1 cellular context compared by ENCODE assay signal in genomic region chr12:121490401-121491257, GRCh38.
TF ChIP-seq lines count a peak whose summit lies in the region.

No MANE protein-coding gene starts in this region.

TF ChIP-seq in HepG2, 621 proteins besides CTCF, POLR2A, EP300 and RAD21 (continued from another document and continues in another):
- TF ChIP-seq CENPBD1 (CRISPR knock-in tag; IDR thresholded peaks at IDR 0.05; ENCODE audit: borderline replicate concordance, low read depth) (0 out of 2 replicates have a peak, but pooled peaks have one; percentile 57), ZNF331 (CRISPR knock-in tag; IDR thresholded peaks at IDR 0.05) (peak; percentile 63), CSRNP1 (CRISPR knock-in tag; IDR thresholded peaks at IDR 0.05) (no peak; the same call in 1 of the 2 replicates), ZNF33B (CRISPR knock-in tag; IDR thresholded peaks at IDR 0.05) (no peak), MED8 (CRISPR knock-in tag; IDR thresholded peaks at IDR 0.05; ENCODE audit: insufficient replicate concordance) (peak; percentile 44), HDAC1 (CRISPR knock-in tag; IDR thresholded peaks at IDR 0.05) (peak; percentile 51; the same call in 1 of the 2 replicates), ZNF792 (CRISPR knock-in tag; IDR thresholded peaks at IDR 0.05) (peak; percentile 73; the same call in 1 of the 2 replicates), SALL1 (CRISPR knock-in tag; IDR thresholded peaks at IDR 0.05) (peak; percentile 42), GATAD2A (CRISPR knock-in tag; IDR thresholded peaks at IDR 0.05) (peak; percentile 71), BCL6 (CRISPR knock-in tag; IDR thresholded peaks at IDR 0.05) (peak; percentile 58; the same call in 1 of the 2 replicates), PHF20 (CRISPR knock-in tag; IDR thresholded peaks at IDR 0.05) (no peak), NR2F2 (IDR thresholded peaks at IDR 0.05; ENCODE audit: borderline replicate concordance, low read depth) (peak; percentile 87), ZNF335 (CRISPR knock-in tag; IDR thresholded peaks at IDR 0.05) (no peak), ZNF776 (CRISPR knock-in tag; IDR thresholded peaks at IDR 0.05) (no peak), KDM1A (CRISPR knock-in tag; IDR thresholded peaks at IDR 0.05) (no peak), ZNF230 (CRISPR knock-in tag; IDR thresholded peaks at IDR 0.05) (0 out of 2 replicates have a peak, but pooled peaks have one; percentile 14), ZNF234 (CRISPR knock-in tag; conservative IDR thresholded peaks at IDR 0.05) (no peak), TCF7 (IDR thresholded peaks at IDR 0.05; ENCODE audit: low read depth) (peak; percentile 98), ZFP37 (CRISPR knock-in tag; IDR thresholded peaks at IDR 0.05; ENCODE audit: borderline replicate concordance) (0 out of 2 replicates have a peak, but pooled peaks have one; percentile 20), RNF219 (CRISPR knock-in tag; IDR thresholded peaks at IDR 0.05) (no peak), SETDB1 (CRISPR knock-in tag; IDR thresholded peaks at IDR 0.05; ENCODE audit: borderline replicate concordance) (no peak), NFYC (CRISPR knock-in tag; IDR thresholded peaks at IDR 0.05) (peak; percentile 48; the same call in 1 of the 2 replicates), ZSCAN29 (CRISPR knock-in tag; conservative IDR thresholded peaks at IDR 0.05) (0 out of 2 replicates have a peak, but pooled peaks have one; percentile 17), ZNF619 (CRISPR knock-in tag; IDR thresholded peaks at IDR 0.05) (no peak), HNF4G (IDR thresholded peaks at IDR 0.05; ENCODE audit: borderline replicate concordance, low read depth, low read length) (peak; percentile 75), HNF4G (CRISPR knock-in tag; IDR thresholded peaks at IDR 0.05; ENCODE audit: borderline replicate concordance, low read depth) (peak; percentile 82; the same call in 1 of the 2 replicates), SP140L (CRISPR knock-in tag; IDR thresholded peaks at IDR 0.05; ENCODE audit: borderline replicate concordance) (no peak), REST (IDR thresholded peaks at IDR 0.05; ENCODE audit: borderline replicate concordance in 1 of 2, low read depth in 1 of 2, low read length in 2 of 2) (peak in 1 of 2 experiments; percentile 42; a peak in 1 of 4 replicates), KDM5B (CRISPR knock-in tag; IDR thresholded peaks at IDR 0.05; ENCODE audit: borderline replicate concordance) (0 out of 2 replicates have a peak, but pooled peaks have one; percentile 30), ZNF746 (CRISPR knock-in tag; IDR thresholded peaks at IDR 0.05) (peak; percentile 87; the same call in 1 of the 2 replicates), CBX5 (CRISPR knock-in tag; IDR thresholded peaks at IDR 0.05; ENCODE audit: borderline replicate concordance) (0 out of 2 replicates have a peak, but pooled peaks have one; percentile 16), ZC3H13 (CRISPR knock-in tag; IDR thresholded peaks at IDR 0.05) (peak; percentile 45; the same call in 1 of the 2 replicates), SMC3 (IDR thresholded peaks at IDR 0.05; ENCODE audit: low read length) (no peak), ZNF580 (CRISPR knock-in tag; IDR thresholded peaks at IDR 0.05; ENCODE audit: borderline replicate concordance, low read depth) (0 out of 2 replicates have a peak, but pooled peaks have one; percentile 8), ZNF761 (CRISPR knock-in tag; conservative IDR thresholded peaks at IDR 0.05) (peak; percentile 53; the same call in 1 of the 2 replicates), FOXA3 (CRISPR knock-in tag; IDR thresholded peaks at IDR 0.05) (peak; percentile 72; the same call in 1 of the 2 replicates), KLF15 (CRISPR knock-in tag; IDR thresholded peaks at IDR 0.05; ENCODE audit: borderline replicate concordance) (no peak), ZNF441 (CRISPR knock-in tag; IDR thresholded peaks at IDR 0.05; ENCODE audit: borderline replicate concordance) (0 out of 2 replicates have a peak, but pooled peaks have one; percentile 38), MED1 (CRISPR knock-in tag; IDR thresholded peaks at IDR 0.05) (peak; percentile 83)
- TF ChIP-seq, protein P1, sequence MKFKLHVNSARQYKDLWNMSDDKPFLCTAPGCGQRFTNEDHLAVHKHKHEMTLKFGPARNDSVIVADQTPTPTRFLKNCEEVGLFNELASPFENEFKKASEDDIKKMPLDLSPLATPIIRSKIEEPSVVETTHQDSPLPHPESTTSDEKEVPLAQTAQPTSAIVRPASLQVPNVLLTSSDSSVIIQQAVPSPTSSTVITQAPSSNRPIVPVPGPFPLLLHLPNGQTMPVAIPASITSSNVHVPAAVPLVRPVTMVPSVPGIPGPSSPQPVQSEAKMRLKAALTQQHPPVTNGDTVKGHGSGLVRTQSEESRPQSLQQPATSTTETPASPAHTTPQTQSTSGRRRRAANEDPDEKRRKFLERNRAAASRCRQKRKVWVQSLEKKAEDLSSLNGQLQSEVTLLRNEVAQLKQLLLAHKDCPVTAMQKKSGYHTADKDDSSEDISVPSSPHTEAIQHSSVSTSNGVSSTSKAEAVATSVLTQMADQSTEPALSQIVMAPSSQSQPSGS (CRISPR knock-in tag; IDR thresholded peaks at IDR 0.05) = peak; percentile 68; the same call in 1 of the 2 replicates
- TF ChIP-seq, protein P2, sequence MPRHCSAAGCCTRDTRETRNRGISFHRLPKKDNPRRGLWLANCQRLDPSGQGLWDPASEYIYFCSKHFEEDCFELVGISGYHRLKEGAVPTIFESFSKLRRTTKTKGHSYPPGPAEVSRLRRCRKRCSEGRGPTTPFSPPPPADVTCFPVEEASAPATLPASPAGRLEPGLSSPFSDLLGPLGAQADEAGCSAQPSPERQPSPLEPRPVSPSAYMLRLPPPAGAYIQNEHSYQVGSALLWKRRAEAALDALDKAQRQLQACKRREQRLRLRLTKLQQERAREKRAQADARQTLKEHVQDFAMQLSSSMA (CRISPR knock-in tag; IDR thresholded peaks at IDR 0.05) = no peak
- TF ChIP-seq, protein P3, sequence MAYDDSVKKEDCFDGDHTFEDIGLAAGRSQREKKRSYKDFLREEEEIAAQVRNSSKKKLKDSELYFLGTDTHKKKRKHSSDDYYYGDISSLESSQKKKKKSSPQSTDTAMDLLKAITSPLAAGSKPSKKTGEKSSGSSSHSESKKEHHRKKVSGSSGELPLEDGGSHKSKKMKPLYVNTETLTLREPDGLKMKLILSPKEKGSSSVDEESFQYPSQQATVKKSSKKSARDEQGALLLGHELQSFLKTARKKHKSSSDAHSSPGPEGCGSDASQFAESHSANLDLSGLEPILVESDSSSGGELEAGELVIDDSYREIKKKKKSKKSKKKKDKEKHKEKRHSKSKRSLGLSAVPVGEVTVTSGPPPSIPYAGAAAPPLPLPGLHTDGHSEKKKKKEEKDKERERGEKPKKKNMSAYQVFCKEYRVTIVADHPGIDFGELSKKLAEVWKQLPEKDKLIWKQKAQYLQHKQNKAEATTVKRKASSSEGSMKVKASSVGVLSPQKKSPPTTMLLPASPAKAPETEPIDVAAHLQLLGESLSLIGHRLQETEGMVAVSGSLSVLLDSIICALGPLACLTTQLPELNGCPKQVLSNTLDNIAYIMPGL (CRISPR knock-in tag; IDR thresholded peaks at IDR 0.05; ENCODE audit: borderline replicate concordance in 1 of 2, low read depth in 1 of 2) = 0 out of 4 replicates have a peak, but pooled peaks of 1 of the 2 experiments have one; percentile 20
- TF ChIP-seq, protein P4, sequence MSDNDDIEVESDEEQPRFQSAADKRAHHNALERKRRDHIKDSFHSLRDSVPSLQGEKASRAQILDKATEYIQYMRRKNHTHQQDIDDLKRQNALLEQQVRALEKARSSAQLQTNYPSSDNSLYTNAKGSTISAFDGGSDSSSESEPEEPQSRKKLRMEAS (IDR thresholded peaks at IDR 0.05) = 0 out of 2 replicates have a peak, but pooled peaks have one; percentile 28
- TF ChIP-seq, protein P5, sequence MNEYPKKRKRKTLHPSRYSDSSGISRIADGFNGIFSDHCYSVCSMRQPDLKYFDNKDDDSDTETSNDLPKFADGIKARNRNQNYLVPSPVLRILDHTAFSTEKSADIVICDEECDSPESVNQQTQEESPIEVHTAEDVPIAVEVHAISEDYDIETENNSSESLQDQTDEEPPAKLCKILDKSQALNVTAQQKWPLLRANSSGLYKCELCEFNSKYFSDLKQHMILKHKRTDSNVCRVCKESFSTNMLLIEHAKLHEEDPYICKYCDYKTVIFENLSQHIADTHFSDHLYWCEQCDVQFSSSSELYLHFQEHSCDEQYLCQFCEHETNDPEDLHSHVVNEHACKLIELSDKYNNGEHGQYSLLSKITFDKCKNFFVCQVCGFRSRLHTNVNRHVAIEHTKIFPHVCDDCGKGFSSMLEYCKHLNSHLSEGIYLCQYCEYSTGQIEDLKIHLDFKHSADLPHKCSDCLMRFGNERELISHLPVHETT (CRISPR knock-in tag; conservative IDR thresholded peaks at IDR 0.05) = 0 out of 2 replicates have a peak, but pooled peaks have one; percentile 33
- TF ChIP-seq, protein P6, sequence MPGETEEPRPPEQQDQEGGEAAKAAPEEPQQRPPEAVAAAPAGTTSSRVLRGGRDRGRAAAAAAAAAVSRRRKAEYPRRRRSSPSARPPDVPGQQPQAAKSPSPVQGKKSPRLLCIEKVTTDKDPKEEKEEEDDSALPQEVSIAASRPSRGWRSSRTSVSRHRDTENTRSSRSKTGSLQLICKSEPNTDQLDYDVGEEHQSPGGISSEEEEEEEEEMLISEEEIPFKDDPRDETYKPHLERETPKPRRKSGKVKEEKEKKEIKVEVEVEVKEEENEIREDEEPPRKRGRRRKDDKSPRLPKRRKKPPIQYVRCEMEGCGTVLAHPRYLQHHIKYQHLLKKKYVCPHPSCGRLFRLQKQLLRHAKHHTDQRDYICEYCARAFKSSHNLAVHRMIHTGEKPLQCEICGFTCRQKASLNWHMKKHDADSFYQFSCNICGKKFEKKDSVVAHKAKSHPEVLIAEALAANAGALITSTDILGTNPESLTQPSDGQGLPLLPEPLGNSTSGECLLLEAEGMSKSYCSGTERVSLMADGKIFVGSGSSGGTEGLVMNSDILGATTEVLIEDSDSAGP (CRISPR knock-in tag; IDR thresholded peaks at IDR 0.05; ENCODE audit: borderline replicate concordance) = peak; percentile 63
